Comparison of ENCODE assay signal across 22 cellular contexts in the genomic region with DNA sequence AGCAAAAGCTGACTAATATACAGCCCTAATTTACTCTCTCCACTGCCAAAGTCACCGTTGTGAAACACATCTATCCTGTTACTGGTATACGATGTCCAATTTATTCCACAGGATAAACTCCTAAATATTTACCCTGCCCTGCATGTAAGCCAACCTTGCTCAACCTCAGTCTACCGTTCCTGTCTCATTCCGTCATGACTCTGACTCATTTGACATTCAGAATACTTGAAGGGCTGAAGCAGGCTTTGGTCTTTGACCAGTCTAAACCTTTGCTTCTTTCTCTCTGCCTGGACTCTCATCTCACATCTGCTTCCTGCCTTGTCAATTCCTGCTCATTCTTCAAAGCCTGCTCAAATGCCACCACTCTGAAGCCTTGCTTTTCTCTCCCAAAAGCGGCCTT.
"Had no signal": no experiment of that assay in that cellular context is flagged by ENCODE, and none has a peak within 500 bp of the region (broad histone marks: within the 10 kb centered on the region; RNA-seq: fewer than 3 reads in every experiment).

No MANE protein-coding gene starts in this region.

- H3K27ac ChIP-seq: gastrocnemius medialis, left lung, pancreas, right lobe of liver, transverse colon had no signal

- H3K4me3 ChIP-seq: gastrocnemius medialis, left lung, pancreas, right lobe of liver, suprapubic skin, transverse colon, vagina had no signal

- ATAC-seq: gastrocnemius medialis; left cardiac atrium; left lung; naive thymus-derived CD8-positive, alpha-beta T cell; pancreas; right lobe of liver; stimulated activated naive CD8-positive, alpha-beta T cell treated with anti-CD3 and anti-CD28 coated beads, Interleukin-15, amount 100 ng/mL, for 72 hours had no signal

- H3K36me3 ChIP-seq: gastrocnemius medialis, left lung, pancreas, right lobe of liver, suprapubic skin, transverse colon, vagina had no signal

- H3K27me3 ChIP-seq: gastrocnemius medialis, left lung, pancreas, right lobe of liver, suprapubic skin, transverse colon, vagina had no signal

- H3K36me3 Mint-ChIP-seq: naive thymus-derived CD8-positive, alpha-beta T cell had no signal

- DNase-seq: cerebellar nuclear complex; cortex of kidney; effector CD4-positive, alpha-beta T cell; gastrocnemius medialis; head of caudate nucleus; left cardiac atrium; left lung; mesendoderm; naive thymus-derived CD8-positive, alpha-beta T cell; nephron progenitor cell; nucleus accumbens; pancreas; small intestine; stimulated activated CD4-positive, alpha-beta T cell treated with anti-CD3 and anti-CD28 coated beads, Interleukin-15, amount 100 ng/mL, for 24 hours; stimulated activated CD4-positive, alpha-beta T cell treated with anti-CD3 and anti-CD28 coated beads, Interleukin-2, amount 100 ng/mL, for 48 hours; stimulated activated naive CD4-positive, alpha-beta T cell; stimulated activated naive CD8-positive, alpha-beta T cell treated with anti-CD3 and anti-CD28 coated beads, Interleukin-15, amount 100 ng/mL, for 72 hours; transverse colon had no signal

- H3K9me3 Mint-ChIP-seq: nephron progenitor cell; stimulated activated naive CD8-positive, alpha-beta T cell treated with anti-CD3 and anti-CD28 coated beads, Interleukin-15, amount 100 ng/mL, for 72 hours had no signal

- H3K4me1 Mint-ChIP-seq: naive thymus-derived CD8-positive, alpha-beta T cell; stimulated activated naive CD8-positive, alpha-beta T cell treated with anti-CD3 and anti-CD28 coated beads, Interleukin-15, amount 100 ng/mL, for 72 hours had no signal

- H3K4me1 ChIP-seq: gastrocnemius medialis, left lung, pancreas, right lobe of liver, transverse colon had no signal

- H3K27ac Mint-ChIP-seq: naive thymus-derived CD8-positive, alpha-beta T cell; nephron progenitor cell; progenitor cell of endocrine pancreas had no signal

- H3K4me3 Mint-ChIP-seq: naive thymus-derived CD8-positive, alpha-beta T cell; nephron progenitor cell; stimulated activated naive CD8-positive, alpha-beta T cell treated with anti-CD3 and anti-CD28 coated beads, Interleukin-15, amount 100 ng/mL, for 72 hours had no signal

- H3K9me3 ChIP-seq: gastrocnemius medialis, left lung, pancreas, right lobe of liver, suprapubic skin, transverse colon, vagina had no signal
